ENCODE assay signal across 1 cellular context in genomic region chr1:89261926-89262540, GRCh38.
TF ChIP-seq lines count a peak whose summit lies in the region.

No MANE protein-coding gene starts in this region.

TF ChIP-seq in H1, 55 proteins besides CTCF, POLR2A, EP300 and RAD21 (continued from another document):
- TF ChIP-seq, protein P1, sequence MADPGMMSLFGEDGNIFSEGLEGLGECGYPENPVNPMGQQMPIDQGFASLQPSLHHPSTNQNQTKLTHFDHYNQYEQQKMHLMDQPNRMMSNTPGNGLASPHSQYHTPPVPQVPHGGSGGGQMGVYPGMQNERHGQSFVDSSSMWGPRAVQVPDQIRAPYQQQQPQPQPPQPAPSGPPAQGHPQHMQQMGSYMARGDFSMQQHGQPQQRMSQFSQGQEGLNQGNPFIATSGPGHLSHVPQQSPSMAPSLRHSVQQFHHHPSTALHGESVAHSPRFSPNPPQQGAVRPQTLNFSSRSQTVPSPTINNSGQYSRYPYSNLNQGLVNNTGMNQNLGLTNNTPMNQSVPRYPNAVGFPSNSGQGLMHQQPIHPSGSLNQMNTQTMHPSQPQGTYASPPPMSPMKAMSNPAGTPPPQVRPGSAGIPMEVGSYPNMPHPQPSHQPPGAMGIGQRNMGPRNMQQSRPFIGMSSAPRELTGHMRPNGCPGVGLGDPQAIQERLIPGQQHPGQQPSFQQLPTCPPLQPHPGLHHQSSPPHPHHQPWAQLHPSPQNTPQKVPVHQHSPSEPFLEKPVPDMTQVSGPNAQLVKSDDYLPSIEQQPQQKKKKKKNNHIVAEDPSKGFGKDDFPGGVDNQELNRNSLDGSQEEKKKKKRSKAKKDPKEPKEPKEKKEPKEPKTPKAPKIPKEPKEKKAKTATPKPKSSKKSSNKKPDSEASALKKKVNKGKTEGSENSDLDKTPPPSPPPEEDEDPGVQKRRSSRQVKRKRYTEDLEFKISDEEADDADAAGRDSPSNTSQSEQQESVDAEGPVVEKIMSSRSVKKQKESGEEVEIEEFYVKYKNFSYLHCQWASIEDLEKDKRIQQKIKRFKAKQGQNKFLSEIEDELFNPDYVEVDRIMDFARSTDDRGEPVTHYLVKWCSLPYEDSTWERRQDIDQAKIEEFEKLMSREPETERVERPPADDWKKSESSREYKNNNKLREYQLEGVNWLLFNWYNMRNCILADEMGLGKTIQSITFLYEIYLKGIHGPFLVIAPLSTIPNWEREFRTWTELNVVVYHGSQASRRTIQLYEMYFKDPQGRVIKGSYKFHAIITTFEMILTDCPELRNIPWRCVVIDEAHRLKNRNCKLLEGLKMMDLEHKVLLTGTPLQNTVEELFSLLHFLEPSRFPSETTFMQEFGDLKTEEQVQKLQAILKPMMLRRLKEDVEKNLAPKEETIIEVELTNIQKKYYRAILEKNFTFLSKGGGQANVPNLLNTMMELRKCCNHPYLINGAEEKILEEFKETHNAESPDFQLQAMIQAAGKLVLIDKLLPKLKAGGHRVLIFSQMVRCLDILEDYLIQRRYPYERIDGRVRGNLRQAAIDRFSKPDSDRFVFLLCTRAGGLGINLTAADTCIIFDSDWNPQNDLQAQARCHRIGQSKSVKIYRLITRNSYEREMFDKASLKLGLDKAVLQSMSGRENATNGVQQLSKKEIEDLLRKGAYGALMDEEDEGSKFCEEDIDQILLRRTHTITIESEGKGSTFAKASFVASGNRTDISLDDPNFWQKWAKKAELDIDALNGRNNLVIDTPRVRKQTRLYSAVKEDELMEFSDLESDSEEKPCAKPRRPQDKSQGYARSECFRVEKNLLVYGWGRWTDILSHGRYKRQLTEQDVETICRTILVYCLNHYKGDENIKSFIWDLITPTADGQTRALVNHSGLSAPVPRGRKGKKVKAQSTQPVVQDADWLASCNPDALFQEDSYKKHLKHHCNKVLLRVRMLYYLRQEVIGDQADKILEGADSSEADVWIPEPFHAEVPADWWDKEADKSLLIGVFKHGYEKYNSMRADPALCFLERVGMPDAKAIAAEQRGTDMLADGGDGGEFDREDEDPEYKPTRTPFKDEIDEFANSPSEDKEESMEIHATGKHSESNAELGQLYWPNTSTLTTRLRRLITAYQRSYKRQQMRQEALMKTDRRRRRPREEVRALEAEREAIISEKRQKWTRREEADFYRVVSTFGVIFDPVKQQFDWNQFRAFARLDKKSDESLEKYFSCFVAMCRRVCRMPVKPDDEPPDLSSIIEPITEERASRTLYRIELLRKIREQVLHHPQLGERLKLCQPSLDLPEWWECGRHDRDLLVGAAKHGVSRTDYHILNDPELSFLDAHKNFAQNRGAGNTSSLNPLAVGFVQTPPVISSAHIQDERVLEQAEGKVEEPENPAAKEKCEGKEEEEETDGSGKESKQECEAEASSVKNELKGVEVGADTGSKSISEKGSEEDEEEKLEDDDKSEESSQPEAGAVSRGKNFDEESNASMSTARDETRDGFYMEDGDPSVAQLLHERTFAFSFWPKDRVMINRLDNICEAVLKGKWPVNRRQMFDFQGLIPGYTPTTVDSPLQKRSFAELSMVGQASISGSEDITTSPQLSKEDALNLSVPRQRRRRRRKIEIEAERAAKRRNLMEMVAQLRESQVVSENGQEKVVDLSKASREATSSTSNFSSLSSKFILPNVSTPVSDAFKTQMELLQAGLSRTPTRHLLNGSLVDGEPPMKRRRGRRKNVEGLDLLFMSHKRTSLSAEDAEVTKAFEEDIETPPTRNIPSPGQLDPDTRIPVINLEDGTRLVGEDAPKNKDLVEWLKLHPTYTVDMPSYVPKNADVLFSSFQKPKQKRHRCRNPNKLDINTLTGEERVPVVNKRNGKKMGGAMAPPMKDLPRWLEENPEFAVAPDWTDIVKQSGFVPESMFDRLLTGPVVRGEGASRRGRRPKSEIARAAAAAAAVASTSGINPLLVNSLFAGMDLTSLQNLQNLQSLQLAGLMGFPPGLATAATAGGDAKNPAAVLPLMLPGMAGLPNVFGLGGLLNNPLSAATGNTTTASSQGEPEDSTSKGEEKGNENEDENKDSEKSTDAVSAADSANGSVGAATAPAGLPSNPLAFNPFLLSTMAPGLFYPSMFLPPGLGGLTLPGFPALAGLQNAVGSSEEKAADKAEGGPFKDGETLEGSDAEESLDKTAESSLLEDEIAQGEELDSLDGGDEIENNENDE (IDR thresholded peaks at IDR 0.05; ENCODE audit: insufficient replicate concordance, low read length), result no peak
- TF ChIP-seq TEAD4 (IDR thresholded peaks at IDR 0.05; ENCODE audit: low read depth, low read length), result no peak
- TF ChIP-seq YY1 (IDR thresholded peaks at IDR 0.05; ENCODE audit: low read depth, low read length), result no peak
